ENCODE assay signal across 1 cellular context in genomic region chr19:1567116-1567847, GRCh38.
TF ChIP-seq lines count a peak whose summit lies in the region.

No MANE protein-coding gene starts in this region.

TF ChIP-seq in WTC11, 78 proteins besides CTCF, POLR2A, EP300 and RAD21 (continued from another document):
- TF ChIP-seq ZSCAN18 (CRISPR knock-in tag; IDR thresholded peaks at IDR 0.05): no peak
- TF ChIP-seq, protein P1, sequence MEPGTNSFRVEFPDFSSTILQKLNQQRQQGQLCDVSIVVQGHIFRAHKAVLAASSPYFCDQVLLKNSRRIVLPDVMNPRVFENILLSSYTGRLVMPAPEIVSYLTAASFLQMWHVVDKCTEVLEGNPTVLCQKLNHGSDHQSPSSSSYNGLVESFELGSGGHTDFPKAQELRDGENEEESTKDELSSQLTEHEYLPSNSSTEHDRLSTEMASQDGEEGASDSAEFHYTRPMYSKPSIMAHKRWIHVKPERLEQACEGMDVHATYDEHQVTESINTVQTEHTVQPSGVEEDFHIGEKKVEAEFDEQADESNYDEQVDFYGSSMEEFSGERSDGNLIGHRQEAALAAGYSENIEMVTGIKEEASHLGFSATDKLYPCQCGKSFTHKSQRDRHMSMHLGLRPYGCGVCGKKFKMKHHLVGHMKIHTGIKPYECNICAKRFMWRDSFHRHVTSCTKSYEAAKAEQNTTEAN (CRISPR knock-in tag; IDR thresholded peaks at IDR 0.05): no peak
- no peak for TF ChIP-seq ZNF416 (CRISPR knock-in tag; IDR thresholded peaks at IDR 0.05)
- TF ChIP-seq CBFB (CRISPR knock-in tag; IDR thresholded peaks at IDR 0.05; ENCODE audit: low read depth): no peak
